ENCODE assay signal across 1 cellular context in genomic region chr12:6723607-6724408, GRCh38.
A peak's percentile ranks its signal among the peaks of the same experiment; 100 is the strongest.
TF ChIP-seq lines count a peak whose summit lies in the region.

TSS of gene COPS7A (plus strand) at chr12:6724046. CDS start at chr12:6724657, 611 bp downstream.

TF ChIP-seq in HEK293, 187 proteins besides CTCF, POLR2A, EP300 and RAD21 (continued from another document and continues in another):
- no peak for TF ChIP-seq PRDM2 (tag by site-specific recombination; IDR thresholded peaks at IDR 0.05; ENCODE audit: borderline replicate concordance)
- TF ChIP-seq PRDM6 (tag by site-specific recombination; IDR thresholded peaks at IDR 0.05): no peak
- peak; percentile 68 for TF ChIP-seq ZNF394 (tag by site-specific recombination; IDR thresholded peaks at IDR 0.05; ENCODE audit: borderline replicate concordance)
- TF ChIP-seq ZNF114 (tag by site-specific recombination; IDR thresholded peaks at IDR 0.05): no peak
- peak; percentile 45; the same call in 1 of the 2 replicates for TF ChIP-seq IKZF3 (tag by site-specific recombination; IDR thresholded peaks at IDR 0.05)
- TF ChIP-seq ELK4 (IDR thresholded peaks at IDR 0.05; ENCODE audit: borderline replicate concordance, low read depth, low read length): peak; percentile 92
- TF ChIP-seq ZNF239 (tag by site-specific recombination; IDR thresholded peaks at IDR 0.05): no peak
- peak; percentile 92 for TF ChIP-seq ZNF366 (tag by site-specific recombination; conservative IDR thresholded peaks at IDR 0.05)
- TF ChIP-seq WT1 (tag by site-specific recombination; IDR thresholded peaks at IDR 0.05): peak; percentile 45
- TF ChIP-seq YY1 (tag by site-specific recombination; IDR thresholded peaks at IDR 0.05): peak; percentile 77
- peak; percentile 81 for TF ChIP-seq YY2 (tag by site-specific recombination; IDR thresholded peaks at IDR 0.05)
- TF ChIP-seq ZNF621 (tag by site-specific recombination; IDR thresholded peaks at IDR 0.05): no peak
- peak; percentile 80 for TF ChIP-seq EGR2 (tag by site-specific recombination; IDR thresholded peaks at IDR 0.05; ENCODE audit: low read depth)
- no peak for TF ChIP-seq ZNF654 (tag by site-specific recombination; IDR thresholded peaks at IDR 0.05; ENCODE audit: low read depth)
- peak; percentile 98 for TF ChIP-seq SP2 (tag by site-specific recombination; IDR thresholded peaks at IDR 0.05)
- no peak for TF ChIP-seq ZNF302 (tag by site-specific recombination; IDR thresholded peaks at IDR 0.05; ENCODE audit: low read depth)
- TF ChIP-seq ZNF701 (tag by site-specific recombination; IDR thresholded peaks at IDR 0.05): no peak
- no peak for TF ChIP-seq ZNF23 (tag by site-specific recombination; IDR thresholded peaks at IDR 0.05; ENCODE audit: borderline replicate concordance)
- no peak for TF ChIP-seq ZNF354C (tag by site-specific recombination; IDR thresholded peaks at IDR 0.05; ENCODE audit: borderline replicate concordance, low read depth)
- TF ChIP-seq ZNF223 (tag by site-specific recombination; IDR thresholded peaks at IDR 0.05): no peak
- TF ChIP-seq SP7 (tag by site-specific recombination; IDR thresholded peaks at IDR 0.05): peak; percentile 92
- no peak for TF ChIP-seq ZNF777 (tag by site-specific recombination; IDR thresholded peaks at IDR 0.05; ENCODE audit: borderline replicate concordance)
- peak; percentile 92 for TF ChIP-seq ZNF362 (tag by site-specific recombination; IDR thresholded peaks at IDR 0.05)
- no peak for TF ChIP-seq ZNF211 (tag by site-specific recombination; IDR thresholded peaks at IDR 0.05; ENCODE audit: low read depth)
- TF ChIP-seq ZNF146 (tag by site-specific recombination; IDR thresholded peaks at IDR 0.05): no peak
- no peak for TF ChIP-seq ZNF747 (tag by site-specific recombination; IDR thresholded peaks at IDR 0.05)
- TF ChIP-seq ZNF791 (tag by site-specific recombination; IDR thresholded peaks at IDR 0.05): no peak
- no peak for TF ChIP-seq RBAK (tag by site-specific recombination; IDR thresholded peaks at IDR 0.05)
- peak; percentile 97 for TF ChIP-seq KLF8 (tag by site-specific recombination; IDR thresholded peaks at IDR 0.05)
- peak; percentile 96 for TF ChIP-seq SP3 (tag by site-specific recombination; IDR thresholded peaks at IDR 0.05)
- no peak; the same call in 1 of the 2 replicates for TF ChIP-seq ZNF768 (tag by site-specific recombination; IDR thresholded peaks at IDR 0.05)
- TF ChIP-seq ZNF843 (tag by site-specific recombination; IDR thresholded peaks at IDR 0.05): peak; percentile 73
- no peak for TF ChIP-seq HOXA7 (CRISPR knock-in tag; IDR thresholded peaks at IDR 0.05; ENCODE audit: borderline replicate concordance)
- peak; percentile 90 for TF ChIP-seq ZBTB17 (tag by site-specific recombination; IDR thresholded peaks at IDR 0.05)
- TF ChIP-seq FEZF1 (tag by site-specific recombination; IDR thresholded peaks at IDR 0.05): peak; percentile 66
- TF ChIP-seq ZFP3 (tag by site-specific recombination; IDR thresholded peaks at IDR 0.05; ENCODE audit: low read depth): no peak
- TF ChIP-seq PATZ1 (tag by site-specific recombination; IDR thresholded peaks at IDR 0.05): peak; percentile 99
- TF ChIP-seq ZBTB1 (tag by site-specific recombination; IDR thresholded peaks at IDR 0.05): 0 out of 2 replicates have a peak, but pooled peaks have one; percentile 42
- peak; percentile 21; the same call in 1 of the 2 replicates for TF ChIP-seq ZBTB20 (tag by site-specific recombination; IDR thresholded peaks at IDR 0.05)
- 0 out of 2 replicates have a peak, but pooled peaks have one; percentile 37 for TF ChIP-seq BCL11B (tag by site-specific recombination; IDR thresholded peaks at IDR 0.05; ENCODE audit: low read depth)
- TF ChIP-seq ZNF510 (tag by site-specific recombination; IDR thresholded peaks at IDR 0.05; ENCODE audit: insufficient replicate concordance): no peak
- TF ChIP-seq ZSCAN5A (tag by site-specific recombination; IDR thresholded peaks at IDR 0.05): no peak
- no peak for TF ChIP-seq ZNF174 (tag by site-specific recombination; IDR thresholded peaks at IDR 0.05)
- TF ChIP-seq ZNF558 (tag by site-specific recombination; IDR thresholded peaks at IDR 0.05): no peak; the same call in 1 of the 2 replicates
- no peak for TF ChIP-seq ZSCAN4 (tag by site-specific recombination; IDR thresholded peaks at IDR 0.05)
- no peak for TF ChIP-seq ZNF626 (tag by site-specific recombination; IDR thresholded peaks at IDR 0.05)
- TF ChIP-seq PBX3 (CRISPR knock-in tag; IDR thresholded peaks at IDR 0.05): 0 out of 2 replicates have a peak, but pooled peaks have one; percentile 55
- TF ChIP-seq OVOL3 (tag by site-specific recombination; IDR thresholded peaks at IDR 0.05): no peak
- peak; percentile 76 for TF ChIP-seq KLF17 (tag by site-specific recombination; IDR thresholded peaks at IDR 0.05)
- no peak for TF ChIP-seq ZNF157 (tag by site-specific recombination; IDR thresholded peaks at IDR 0.05)
- peak; percentile 58 for TF ChIP-seq ZNF76 (tag by site-specific recombination; IDR thresholded peaks at IDR 0.05; ENCODE audit: borderline replicate concordance, low read depth)
- peak; percentile 44; the same call in 1 of the 2 replicates for TF ChIP-seq ZNF580 (tag by site-specific recombination; IDR thresholded peaks at IDR 0.05)
